ENCODE assay signal across 8 cellular contexts in genomic region chr9:89319015-89319905, GRCh38. TPM values are rescaled to one million over a fixed set of nuclear protein-coding genes. Genes with fewer than 3 reads are reported as not detected.
DNase-seq lines count a peak whose midpoint lies in the region; ATAC-seq, FAIRE-seq and TF ChIP-seq lines count a peak whose summit lies in the region.

No MANE protein-coding gene starts in this region.

- no peaks in the 10 kb centered on the region for H3K27me3 ChIP-seq in CD4-positive, alpha-beta memory T cell (ENCODE audit: insufficient read depth, low read length)
- H3K27me3 ChIP-seq in mucosa of stomach (ENCODE audit: control insufficient read depth, insufficient read depth, low read length): no peaks in the 10 kb centered on the region

- peaks cover 22 to 49% of the 10 kb centered on the region in 2 donors for H3K36me3 Mint-ChIP-seq in CD4-positive, alpha-beta memory T cell

- POLR2A ChIA-PET in CD4-positive, alpha-beta memory T cell (lab: Charles Lee; ENCODE audit: partially characterized antibody): interaction anchor here (0.9 to 1.6 kb wide), 10 partner anchors 8 to 231 kb away, joined by 3 to 14 read pairs (median 3); partner anchors contain the start of gene CKS2

- H3K9me3 Mint-ChIP-seq in CD4-positive, alpha-beta memory T cell: peaks cover 0 to 2% (median 0%) of the 10 kb centered on the region in 8 donors

- H3K4me1 ChIP-seq in CD4-positive, alpha-beta memory T cell (ENCODE audit: insufficient read depth, low read length): peaks cover 58% of the 10 kb centered on the region
- H3K4me1 ChIP-seq in mucosa of stomach (ENCODE audit: control insufficient read depth, insufficient read depth, low read length): peaks cover 13% of the 10 kb centered on the region

- H3K27me3 Mint-ChIP-seq in CD4-positive, alpha-beta memory T cell: no peaks in the 10 kb centered on the region

- H3K9ac ChIP-seq in mucosa of stomach (ENCODE audit: low read length): peak overlapping the region; percentile 87

- no peak for TF ChIP-seq CTCF in LNCaP clone FGC (IDR thresholded peaks at IDR 0.05; ENCODE audit: control insufficient read depth, extremely low read depth, insufficient read depth)

- H3K4me3 ChIP-seq in CD4-positive, alpha-beta memory T cell (ENCODE audit: low read length in 2 of 2): peak overlapping the region; percentile 67 to 76
- peak overlapping the region; percentile 69 for H3K4me3 ChIP-seq in LNCaP clone FGC (ENCODE audit: low read depth, low read length)
- H3K4me3 ChIP-seq in mucosa of stomach (ENCODE audit: low read length): peak overlapping the region; percentile 48

- intact Hi-C loops in CD4-positive, alpha-beta memory T cell (cut with micrococcal nuclease): loop anchor here (1.0 to 10.0 kb wide), 4 partner anchors 60 to 230 kb away; no protein-coding TSS in a partner anchor

- H3K27ac ChIP-seq in CD4-positive, alpha-beta memory T cell (ENCODE audit: low read depth, low read length): peak overlapping the region; percentile 100

- no peaks in the 10 kb centered on the region for H3K9me3 ChIP-seq in CD4-positive, alpha-beta memory T cell (ENCODE audit: control insufficient read depth in 1 of 2, low read length in 2 of 2)
- H3K9me3 ChIP-seq in mucosa of stomach (ENCODE audit: control insufficient read depth, low read length): no peaks in the 10 kb centered on the region

- H3K4me3 Mint-ChIP-seq in CD4-positive, alpha-beta memory T cell: peak overlapping the region; percentile 83 to 94 (median 92)

- DNase-seq in CD4-positive, alpha-beta memory T cell: no peak
- DNase-seq in LNCaP clone FGC (ENCODE audit: low read depth) (no peak), cerebellar cortex (ENCODE audit: low spot score) (peak; percentile 25), GM12891 (ENCODE audit: insufficient read length, low spot score) (no peak), middle frontal gyrus (ENCODE audit: extremely low spot score, low spot score) (no peak)

- CTCF ChIA-PET in CD4-positive, alpha-beta memory T cell (lab: Charles Lee; ENCODE audit: partially characterized antibody): interaction anchor here (0.6 to 2.1 kb wide), 3 partner anchors 23 to 231 kb away, joined by 3 to 8 read pairs (median 4); no protein-coding TSS in a partner anchor

- no peak for TF ChIP-seq POLR2A in GM12891 (IDR thresholded peaks at IDR 0.05; ENCODE audit: low read depth, low read length)

- peak overlapping the region; percentile 91 to 99 (median 97) for H3K27ac Mint-ChIP-seq in CD4-positive, alpha-beta memory T cell

- ATAC-seq in HG02884 (IDR thresholded peaks at IDR 0.05; ENCODE audit: unreplicated experiment) (no peak), HG03025 (IDR thresholded peaks at IDR 0.05; ENCODE audit: low FRiP score, unreplicated experiment) (no peak)

- no peak for FAIRE-seq in GM12891 (lab: Jason Lieb, UNC)

- peaks cover 45 to 78% (median 55%) of the 10 kb centered on the region in 4 donors for H3K4me1 Mint-ChIP-seq in CD4-positive, alpha-beta memory T cell

- H3K36me3 ChIP-seq in CD4-positive, alpha-beta memory T cell (ENCODE audit: insufficient read depth, low read length): peaks cover 3% of the 10 kb centered on the region
- H3K36me3 ChIP-seq in mucosa of stomach (ENCODE audit: control insufficient read depth, insufficient read depth, low read length): no peaks in the 10 kb centered on the region

TF ChIP-seq in GM12891, 5 proteins besides CTCF, POLR2A, EP300 and RAD21:
- TF ChIP-seq PAX5 (IDR thresholded peaks at IDR 0.05; ENCODE audit: insufficient read depth, low read length, severe bottlenecking): no peak
- no peak for TF ChIP-seq TAF1 (IDR thresholded peaks at IDR 0.05; ENCODE audit: low read depth, low read length)
- TF ChIP-seq SPI1 (IDR thresholded peaks at IDR 0.05; ENCODE audit: low read depth, low read length): no peak
- no peak for TF ChIP-seq POU2F2 (IDR thresholded peaks at IDR 0.05; ENCODE audit: low read depth, low read length)
- TF ChIP-seq POLR2AphosphoS5 (IDR thresholded peaks at IDR 0.05; ENCODE audit: low read depth, low read length): no peak

RNA-seq across cellular contexts. Expression of gene SECISBP2, which starts 1.0 kb away (rescaled TPM):
- 100 to 1,000 TPM in 1 of 2 experiments, 10 to 100 TPM in 1; 96.5 to 112 TPM for total RNA-seq in CD4-positive, alpha-beta memory T cell
- 10 to 100 TPM; 12.5 to 23.3 TPM for polyA plus RNA-seq in CD4-positive, alpha-beta memory T cell
- 15.7 TPM for polyA plus RNA-seq in GM12891 (2012; ENCODE audit: low read depth, missing spikeins)

RNA-seq across cellular contexts. Expression of gene CKS2, which starts 8.3 kb away (rescaled TPM):
- total RNA-seq in CD4-positive, alpha-beta memory T cell: 1 to 10 TPM; 6.5 to 8.5 TPM
- 10 to 100 TPM; 24.3 to 35.4 TPM for polyA plus RNA-seq in CD4-positive, alpha-beta memory T cell
- 360 TPM for polyA plus RNA-seq in GM12891 (2012; ENCODE audit: low read depth, missing spikeins)
